8 cellular contexts compared by ENCODE assay signal in genomic region chr1:99969729-99970591, GRCh38. TPM values are rescaled to one million over a fixed set of nuclear protein-coding genes. Genes with fewer than 3 reads are reported as not detected.
A peak's percentile ranks its signal among the peaks of the same experiment; 100 is the strongest.
DNase-seq lines count a peak whose midpoint lies in the region; ATAC-seq, FAIRE-seq and TF ChIP-seq lines count a peak whose summit lies in the region.

SLC35A3 (plus strand) TSS chr1:99969996; CDS start chr1:99993555, 23,559 bp downstream.

- POLR2A ChIA-PET in H1 (lab: Charles Lee; ENCODE audit: partially characterized antibody) = interaction anchor here (0.5 to 2.2 kb wide), 15 partner anchors 9 to 492 kb away, joined by 3 to 17 read pairs (median 3); partner anchors contain the start of genes AGL and TRMT13

- H3K4me2 ChIP-seq in H1 (ENCODE audit: insufficient read depth in 1 of 2, low read depth in 2 of 2, low read length in 2 of 2) = peak within 1 kb of the TSS; percentile 71 to 78
- H3K4me2 ChIP-seq in mesendoderm (ENCODE audit: low read length) = peak within 1 kb of the TSS; percentile 95

- DNase-seq in CD1c-positive myeloid dendritic cell (ENCODE audit: extremely low spot score) = peak; percentile 80
- DNase-seq in NCI-H82 (lab: John Stamatoyannopoulos, UW) = peak; percentile 90
- DNase-seq in activated CD8-positive, alpha-beta memory T cell treated with anti-CD3 and anti-CD28 coated beads for 24 hours = peak; percentile 95
- DNase-seq in H1 (ENCODE audit: low read depth in 1 of 2, low spot score in 2 of 2) = peak; percentile 65 to 94
- DNase-seq in mesendoderm = peak; percentile 89
- peak; percentile 54 for DNase-seq in stimulated activated CD8-positive, alpha-beta memory T cell treated with anti-CD3 and anti-CD28 coated beads, Interleukin-15, amount 100 ng/mL, for 1 hour (ENCODE audit: low read depth)

- H3K23me2 ChIP-seq in H1 (ENCODE audit: low read depth, low read length) = peaks cover 8% of the 10 kb centered on the region

- H2AK5ac ChIP-seq in H1 (ENCODE audit: low read depth, low read length) (no peak within 1 kb of the TSS), mesendoderm (ENCODE audit: low read length) (peak within 1 kb of the TSS; percentile 69)

- peak within 1 kb of the TSS; percentile 12 for H2BK120ac ChIP-seq in H1 (replicated peaks; ENCODE audit: low read depth, low read length)
- peak within 1 kb of the TSS; percentile 17 for H2BK120ac ChIP-seq in mesendoderm (ENCODE audit: low read depth, low read length)

- peak within 1 kb of the TSS; percentile 72 to 88 (median 76) for H3K9ac ChIP-seq in H1 (replicated peaks in 1 of 4; ENCODE audit: extremely low read depth in 1 of 4, low read depth in 3 of 4, low read length in 3 of 4)
- peak within 1 kb of the TSS; percentile 97 for H3K9ac ChIP-seq in mesendoderm (ENCODE audit: low read length)

- H3K4me1 ChIP-seq in H1 (replicated peaks in 1 of 4; ENCODE audit: control insufficient read depth in 3 of 4, insufficient read depth in 4 of 4, low read length in 3 of 4) = peaks cover 0 to 8% (median 3%) of the 10 kb centered on the region in 4 experiments; a peak in 4 of 7 replicates
- peaks cover 5% of the 10 kb centered on the region for H3K4me1 ChIP-seq in mesendoderm (ENCODE audit: control insufficient read depth, low read depth, low read length)

- H3K23ac ChIP-seq in H1 (ENCODE audit: insufficient read length) (no peak within 1 kb of the TSS), mesendoderm (ENCODE audit: low read length) (peak within 1 kb of the TSS; percentile 89)

- H2BK5ac ChIP-seq in H1 (ENCODE audit: low read depth, low read length) (peak within 1 kb of the TSS; percentile 61), mesendoderm (ENCODE audit: low read length) (peak within 1 kb of the TSS; percentile 93)

- TF ChIP-seq POLR2A in H1 (IDR thresholded peaks at IDR 0.05; ENCODE audit: control extremely low read depth in 1 of 2, low read depth in 2 of 2, low read length in 2 of 2) = no peak; a peak in 1 of 3 replicates

- H3K27ac ChIP-seq in H1 (ENCODE audit: low read depth, low read length) = peak within 1 kb of the TSS; percentile 74
- peak within 1 kb of the TSS; percentile 70 for H3K27ac ChIP-seq in mesendoderm (ENCODE audit: low read depth, low read length)

- WGBS in H1 (ENCODE audit: extremely low coverage in 1 of 2, insufficient coverage in 1 of 2, insufficient read length in 1 of 2, insufficient replicate concordance in 2 of 2, low coverage in 1 of 2, low lambda C conversion rate in 2 of 2, missing lambda C conversion rate in 1 of 2), 2 experiments = 3% methylated on average over 69 of the region's 73 CpGs; no CpG with 5 or more reads in 1 of the 2 experiments
- whole genome bisulfite sequencing in mesendoderm (ENCODE audit: extremely low coverage, insufficient coverage, low lambda C conversion rate) = no CpG with 5 or more reads among the region's 73 CpGs

- no peak within 1 kb of the TSS for H2BK20ac ChIP-seq in H1 (ENCODE audit: low read length)

- CTCF ChIA-PET in H1 (lab: Charles Lee; ENCODE audit: partially characterized antibody) = interaction anchor here (1.1 to 1.6 kb wide), 3 partner anchors 9 to 160 kb away, joined by 3 to 6 read pairs (median 3); no protein-coding TSS in a partner anchor

- TF ChIP-seq RAD21 in H1 (IDR thresholded peaks at IDR 0.05 in 1 of 2, conservative IDR thresholded peaks at IDR 0.05 in 1 of 2; ENCODE audit: low read depth in 2 of 2, low read length in 2 of 2) = peak in 1 of 2 experiments; percentile 19; a peak in 2 of 4 replicates

- H2BK15ac ChIP-seq in H1 (ENCODE audit: low read length) = peak within 1 kb of the TSS; percentile 74
- H2BK15ac ChIP-seq in mesendoderm (replicated peaks; ENCODE audit: low read depth) = no peak within 1 kb of the TSS

- peaks cover 0 to 15% of the 10 kb centered on the region in 2 experiments; a peak in 2 of 4 replicates for H3K79me2 ChIP-seq in H1 (ENCODE audit: control insufficient read depth in 1 of 2, insufficient read depth in 2 of 2, low read length in 2 of 2)
- H3K79me2 ChIP-seq in mesendoderm (ENCODE audit: control insufficient read depth, insufficient read depth, low read length) = peaks cover 2% of the 10 kb centered on the region

- no peaks in the 10 kb centered on the region for H4K20me1 ChIP-seq in H1 (replicated peaks in 1 of 2; ENCODE audit: control insufficient read depth in 1 of 2, insufficient read depth in 2 of 2, low read length in 2 of 2)

- peak within 1 kb of the TSS; percentile 72 for H3K56ac ChIP-seq in H1 (replicated peaks; ENCODE audit: insufficient read length, low read depth, low read length)
- peak within 1 kb of the TSS; percentile 100 for H3K56ac ChIP-seq in mesendoderm (ENCODE audit: low read length)

- ATAC-seq in GM19328 (IDR thresholded peaks at IDR 0.05; ENCODE audit: unreplicated experiment) (peak; percentile 87), HG03469 (IDR thresholded peaks at IDR 0.05; ENCODE audit: unreplicated experiment) (peak; percentile 82)

- H3K79me1 ChIP-seq in H1 (ENCODE audit: low read depth, low read length) (no peaks in the 10 kb centered on the region), mesendoderm (ENCODE audit: low read length) (peaks cover 2% of the 10 kb centered on the region)

- H3K36me3 ChIP-seq in H1 (ENCODE audit: control insufficient read depth in 2 of 4, insufficient read depth in 4 of 4, low read length in 3 of 4) (no peaks in the 10 kb centered on the region; a peak in 1 of 8 replicates), mesendoderm (ENCODE audit: control insufficient read depth, insufficient read depth, low read length) (no peaks in the 10 kb centered on the region)

- TF ChIP-seq CTCF in H1 (IDR thresholded peaks at IDR 0.05; ENCODE audit: control extremely low read depth in 1 of 3, insufficient read depth in 1 of 3, low read depth in 1 of 3, low read length in 3 of 3) = 0 out of 4 replicates have a peak, but pooled peaks of 1 of the 3 experiments have one; percentile 4

- H3K14ac ChIP-seq in H1 (ENCODE audit: insufficient read length) = no peak within 1 kb of the TSS

- no peaks in the 10 kb centered on the region for H3K9me3 ChIP-seq in H1 (ENCODE audit: insufficient read depth in 2 of 2, low read depth in 1 of 2, low read length in 1 of 2)

- peak within 1 kb of the TSS; percentile 99 for H4K8ac ChIP-seq in H1 (ENCODE audit: extremely low read depth, insufficient read depth, low read length)
- no peak within 1 kb of the TSS for H4K8ac ChIP-seq in mesendoderm (ENCODE audit: low read depth, low read length)

- FAIRE-seq in H1 (lab: Jason Lieb, UNC) = no peak

- H3K4ac ChIP-seq in H1 (replicated peaks; ENCODE audit: insufficient read length, low read depth, low read length) = no peak within 1 kb of the TSS
- peak within 1 kb of the TSS; percentile 76 for H3K4ac ChIP-seq in mesendoderm (ENCODE audit: low read depth, low read length)

- H3K4me3 ChIP-seq in H1 (ENCODE audit: extremely low read depth in 1 of 4, insufficient read depth in 2 of 4, low read depth in 3 of 4, low read length in 4 of 4) (peak within 1 kb of the TSS; percentile 81 to 87 (median 82)), mesendoderm (ENCODE audit: low read length) (peak within 1 kb of the TSS; percentile 99)

- H2BK12ac ChIP-seq in H1 (ENCODE audit: low read depth, low read length) = peak within 1 kb of the TSS; percentile 63; the same call in 1 of the 2 replicates

- peak within 1 kb of the TSS; percentile 72; the same call in 1 of the 2 replicates for H3K18ac ChIP-seq in H1 (ENCODE audit: extremely low read depth, low read length)
- H3K18ac ChIP-seq in mesendoderm (ENCODE audit: low read length) = peak within 1 kb of the TSS; percentile 86

- H3K27me3 ChIP-seq in H1 (replicated peaks in 1 of 4; ENCODE audit: control insufficient read depth in 3 of 4, extremely low read depth in 1 of 4, insufficient read depth in 3 of 4, low read length in 3 of 4) = no peaks in the 10 kb centered on the region
- H3K27me3 ChIP-seq in mesendoderm (ENCODE audit: insufficient read depth, low read length, poor library complexity) = no peaks in the 10 kb centered on the region

- H4K91ac ChIP-seq in H1 (replicated peaks; ENCODE audit: insufficient read length, low read length) = peak within 1 kb of the TSS; percentile 65

- H2AFZ ChIP-seq in H1 (ENCODE audit: low read length) = peak within 1 kb of the TSS; percentile 99

- TF ChIP-seq EP300 in H1 (IDR thresholded peaks at IDR 0.05; ENCODE audit: borderline replicate concordance in 1 of 2, low read depth in 2 of 2, low read length in 2 of 2) = 0 out of 3 replicates have a peak, but pooled peaks of 1 of the 2 experiments have one; percentile 50

- peak within 1 kb of the TSS; percentile 33 for H4K5ac ChIP-seq in H1 (ENCODE audit: insufficient read length, low read depth, low read length)
- peak within 1 kb of the TSS; percentile 17 for H4K5ac ChIP-seq in mesendoderm (ENCODE audit: low read length)

TF ChIP-seq in H1, 55 proteins besides CTCF, POLR2A, EP300 and RAD21 (continues in another document):
- TF ChIP-seq TBP (IDR thresholded peaks at IDR 0.05; ENCODE audit: low read depth, low read length) (peak; percentile 88), YY1 (IDR thresholded peaks at IDR 0.05; ENCODE audit: low read depth, low read length) (peak; percentile 77), SRF (IDR thresholded peaks at IDR 0.05; ENCODE audit: low read depth, low read length) (0 out of 2 replicates have a peak, but pooled peaks have one; percentile 33), CTBP2 (IDR thresholded peaks at IDR 0.05; ENCODE audit: borderline replicate concordance, insufficient read depth, insufficient read length, low read length) (peak; percentile 81), SIN3A (conservative IDR thresholded peaks at IDR 0.05 in 1 of 2, IDR thresholded peaks at IDR 0.05 in 1 of 2; ENCODE audit: low read depth in 1 of 2, low read length in 2 of 2) (peak; percentile 84 to 94; a peak in 3 of 4 replicates), RBBP5 (IDR thresholded peaks at IDR 0.05; ENCODE audit: borderline replicate concordance, low read depth, low read length) (peak; percentile 98), NANOG (IDR thresholded peaks at IDR 0.05; ENCODE audit: insufficient read depth, low read depth, low read length, poor library complexity, severe bottlenecking) (no peak), SP1 (IDR thresholded peaks at IDR 0.05; ENCODE audit: low read depth, low read length) (peak; percentile 69; the same call in 1 of the 2 replicates), SAP30 (IDR thresholded peaks at IDR 0.05; ENCODE audit: insufficient read depth, insufficient replicate concordance, low read length) (peak; percentile 47), TAF1 (IDR thresholded peaks at IDR 0.05; ENCODE audit: low read depth, low read length) (peak; percentile 97)

RNA-seq across cellular contexts. Expression of gene SLC35A3, which starts in this region (rescaled TPM):
- 12.5 and 13.8 TPM in 2 replicates for total RNA-seq in H1 (2021; fragmentation: NEBNext Ultra II Directional; extraction: Animal tissue kit (Norgen Biotek cat#: 25700))
- 2.6 and 3.0 TPM in 2 replicates for polyA plus RNA-seq in H1 (2011; rRNA removed)
- 5.3 TPM for polyA plus RNA-seq in H1 (2011; cell fraction: cytosol; rRNA removed)
- polyA plus RNA-seq in H1 (2011; cell fraction: nucleus; rRNA removed) = 4.5 TPM
- 2.7 to 6.3 TPM (median 2.9 TPM) in 4 replicates for polyA plus RNA-seq in H1 (2012, experiment 1 of 2)
- polyA plus RNA-seq in H1 (2012, experiment 2 of 2) = 1.1 TPM
- 10.9 TPM for polyA plus RNA-seq in H1 (2013, experiment 1 of 2)
- polyA plus RNA-seq in H1 (2013, experiment 2 of 2) = 11.7 TPM
- polyA minus RNA-seq in H1 (2011; rRNA and poly(A)+ RNA removed) = 4.6 and 10.4 TPM in 2 replicates
- 5.2 TPM for polyA minus RNA-seq in H1 (2011; cell fraction: cytosol; rRNA and poly(A)+ RNA removed)
- 19.6 TPM for polyA minus RNA-seq in H1 (2011; cell fraction: nucleus; rRNA and poly(A)+ RNA removed)
- polyA plus RNA-seq in mesendoderm (2013, experiment 1 of 2) = 8.8 TPM
- 9.9 TPM for polyA plus RNA-seq in mesendoderm (2013, experiment 2 of 2)

Comparison
In these comparisons a context has a peak if more than half of its experiments do, and no peak if none do; other contexts are left out.
1. Peak in every context shown above with its lines: DNase-seq, ATAC-seq, H3K4me3 ChIP-seq and H3K27ac ChIP-seq.